Comparison of ENCODE assay signal across 10 cellular contexts in the genomic region with DNA sequence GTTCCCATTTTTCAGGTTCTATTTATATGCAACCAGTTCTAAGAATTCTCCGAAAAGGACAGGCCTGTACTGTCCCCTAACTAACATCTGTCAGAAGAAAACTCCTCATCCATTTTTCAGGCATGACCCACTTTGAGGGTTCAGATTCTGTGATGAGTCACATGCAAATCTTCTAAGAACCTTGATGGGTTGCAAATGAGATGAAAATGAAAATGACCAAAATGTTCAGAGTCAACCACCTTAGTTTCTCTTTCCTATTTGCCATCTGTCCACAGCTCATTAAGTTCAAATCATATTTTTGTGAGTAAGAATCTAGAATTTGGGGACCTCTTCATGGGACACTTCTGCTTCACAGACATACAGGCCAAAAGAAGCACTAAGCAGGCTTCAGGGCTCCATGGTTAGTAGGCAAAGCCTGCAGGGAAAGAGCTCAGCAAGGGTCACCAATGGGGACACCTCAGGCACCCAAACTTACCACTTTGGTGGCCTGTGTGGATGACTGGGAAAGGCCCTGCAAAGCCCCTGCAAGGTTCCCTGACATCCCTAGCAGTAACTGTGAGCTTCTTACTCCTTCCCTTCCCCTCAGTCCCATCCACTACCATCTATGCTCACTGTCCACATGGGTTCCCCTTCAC.
DNase-seq lines count a peak whose midpoint lies in the region; ATAC-seq lines count a peak whose summit lies in the region.
"Had no signal": no experiment of that assay in that cellular context is flagged by ENCODE, and none has a peak within 500 bp of the region (broad histone marks: within the 10 kb centered on the region; RNA-seq: fewer than 3 reads in every experiment).

No MANE protein-coding gene starts in this region.

- no peaks in the 10 kb centered on the region for H3K9me3 Mint-ChIP-seq in activated T-helper 17 cell treated with anti-CD3 and anti-CD28 coated beads, Interleukin-2, amount 50 U/mL, for 72 hours

- no peaks in the 10 kb centered on the region for H3K36me3 Mint-ChIP-seq in activated T-helper 17 cell treated with anti-CD3 and anti-CD28 coated beads, Interleukin-2, amount 50 U/mL, for 72 hours (ENCODE audit: low read depth)

- peak overlapping the region; percentile 16 for H3K27ac Mint-ChIP-seq in activated T-helper 17 cell treated with anti-CD3 and anti-CD28 coated beads, Interleukin-2, amount 50 U/mL, for 72 hours

- H3K4me1 Mint-ChIP-seq in activated T-helper 17 cell treated with anti-CD3 and anti-CD28 coated beads, Interleukin-2, amount 50 U/mL, for 72 hours: peaks cover 15% of the 10 kb centered on the region

- H3K4me3 Mint-ChIP-seq in activated T-helper 17 cell treated with anti-CD3 and anti-CD28 coated beads, Interleukin-2, amount 50 U/mL, for 72 hours: peak overlapping the region; percentile 22

- peaks cover 4% of the 10 kb centered on the region for H3K27me3 Mint-ChIP-seq in activated T-helper 17 cell treated with anti-CD3 and anti-CD28 coated beads, Interleukin-2, amount 50 U/mL, for 72 hours

- peak; percentile 81 for ATAC-seq in GM18858 (IDR thresholded peaks at IDR 0.05; ENCODE audit: unreplicated experiment)
- ATAC-seq in GM21360 (IDR thresholded peaks at IDR 0.05; ENCODE audit: unreplicated experiment): peak; percentile 74
- peak; percentile 61 for ATAC-seq in HG03103 (IDR thresholded peaks at IDR 0.05; ENCODE audit: low read depth, unreplicated experiment)
- peak; percentile 91 for ATAC-seq in activated T-helper 17 cell treated with anti-CD3 and anti-CD28 coated beads, Interleukin-2, amount 50 U/mL, for 72 hours (replicated peaks)

- DNase-seq in globus pallidus (ENCODE audit: low spot score) (no peak), glomerular visceral epithelial cell (ENCODE audit: extremely low spot score) (no peak), GOT3 (lab: John Stamatoyannopoulos, UW) (no peak), medulla oblongata (ENCODE audit: extremely low spot score) (no peak)
- DNase-seq: DND-41, NCI-H2171 treated with DMSO at 0.1 percent for 48 hours had no signal
